In the genomic region with DNA sequence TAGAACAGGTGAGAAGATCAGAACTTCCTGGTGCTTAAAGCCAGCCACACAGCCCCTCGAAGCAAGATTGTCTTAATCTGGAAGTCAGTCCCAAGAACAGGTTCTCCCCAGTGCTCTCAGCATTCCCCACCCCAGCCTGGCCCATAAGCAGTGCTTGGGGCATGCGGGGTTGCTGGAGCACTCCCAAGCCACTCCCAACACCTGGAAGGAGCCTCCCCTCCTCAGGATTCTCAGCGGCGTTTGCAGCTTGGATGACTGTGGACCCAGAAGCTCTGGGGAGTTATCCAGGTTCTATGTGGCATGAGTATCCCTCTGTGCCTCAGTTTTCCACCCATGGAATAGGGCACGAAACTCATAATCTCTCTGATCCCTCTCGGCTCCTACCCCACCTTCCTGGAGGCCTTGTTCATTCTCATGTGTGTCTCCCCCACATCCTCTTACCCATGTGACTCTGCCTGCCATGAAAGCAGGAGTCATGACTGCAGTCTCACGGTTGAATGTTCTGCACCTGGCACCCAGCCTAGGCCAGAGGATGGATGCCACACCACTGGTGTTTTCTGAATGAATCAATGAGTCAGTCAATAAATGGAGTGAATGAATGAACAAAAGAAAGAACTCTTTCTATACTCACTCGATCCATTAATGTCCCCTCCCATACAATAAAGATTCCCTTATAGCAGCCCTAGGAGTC, we compare ENCODE assay signal across 14 cellular contexts. TPM values are rescaled to one million over a fixed set of nuclear protein-coding genes. Genes with fewer than 3 reads are reported as not detected.
A peak's percentile ranks its signal among the peaks of the same experiment; 100 is the strongest.
DNase-seq lines count a peak whose midpoint lies in the region; ATAC-seq, FAIRE-seq and TF ChIP-seq lines count a peak whose summit lies in the region.
"Had no signal": no experiment of that assay in that cellular context is flagged by ENCODE, and none has a peak within 500 bp of the region (broad histone marks: within the 10 kb centered on the region; RNA-seq: fewer than 3 reads in every experiment).

No MANE protein-coding gene starts in this region.

- no peak for TF ChIP-seq CTCF in HepG2 (CRISPR knock-in tag; IDR thresholded peaks at IDR 0.05)
- TF ChIP-seq CTCF in upper lobe of right lung (IDR thresholded peaks at IDR 0.05), result no peak

- WGBS in HepG2 (ENCODE audit: low lambda C conversion rate), result 80% methylated on average over 6 of the region's 8 CpGs

- intact Hi-C loops in HepG2 (cut with micrococcal nuclease; ENCODE audit: unreplicated experiment), result no loop called here
- intact Hi-C loops in upper lobe of right lung (cut with DNase I), result no loop called here

- H3K27ac ChIP-seq in caudate nucleus (ENCODE audit: low read depth, low read length), result peak overlapping the region; percentile 97
- H3K27ac ChIP-seq in HepG2 (ENCODE audit: extremely low read length, insufficient read depth, low read length), result no peak overlapping the region
- no peak overlapping the region for H3K27ac ChIP-seq in upper lobe of right lung
- H3K27ac ChIP-seq: 22Rv1 had no signal

- FAIRE-seq in HepG2 (lab: Jason Lieb, UNC), result no peak

- H3K4me1 ChIP-seq in HepG2 (ENCODE audit: insufficient read depth, low read length) (peaks cover 50% of the 10 kb centered on the region), upper lobe of right lung (peaks cover 45% of the 10 kb centered on the region)

- H3K4me2 ChIP-seq in HepG2 (ENCODE audit: low read depth, low read length), result peak overlapping the region; percentile 62; the same call in 1 of the 2 replicates

- TF ChIP-seq POLR2A in HepG2 (IDR thresholded peaks at IDR 0.05; ENCODE audit: insufficient read depth in 1 of 2, low read depth in 2 of 2, low read length in 2 of 2), result no peak

- H4K20me1 ChIP-seq in HepG2 (ENCODE audit: insufficient read depth, low read length), result no peaks in the 10 kb centered on the region

- in situ Hi-C loops in HepG2 (cut with HindIII; ENCODE audit: extremely low pct_ligation_motif_present, low pct_unique_long_range_greater_than_20kb), result loop anchor here (5.0 to 10.0 kb wide), 2 partner anchors 97 to 304 kb away; no protein-coding TSS in a partner anchor

- no peak for ATAC-seq in HepG2
- ATAC-seq in upper lobe of right lung, result no peak
- no peak for ATAC-seq in GM18907 (IDR thresholded peaks at IDR 0.05; ENCODE audit: unreplicated experiment)
- ATAC-seq in GM18909 (IDR thresholded peaks at IDR 0.05; ENCODE audit: poor library complexity, unreplicated experiment), result no peak
- ATAC-seq: left lung, T-helper 17 cell had no signal

- H3K9ac ChIP-seq in HepG2 (ENCODE audit: insufficient read depth, low read depth, low read length), result peak overlapping the region; percentile 44; the same call in 1 of the 2 replicates

- no peak overlapping the region; a peak in 1 of 6 replicates for H3K4me3 ChIP-seq in HepG2 (replicated peaks in 1 of 3; ENCODE audit: insufficient read depth in 1 of 3, low read depth in 2 of 3, low read length in 3 of 3)
- no peak overlapping the region for H3K4me3 ChIP-seq in upper lobe of right lung
- H3K4me3 ChIP-seq: left lung had no signal

- DNase-seq in NCI-H345 (lab: John Stamatoyannopoulos, UW) (peak; percentile 38), NCI-H345 treated with DMSO at 0.1 percent for 48 hours (lab: John Stamatoyannopoulos, UW; ENCODE audit: unreplicated experiment) (no peak), caudate nucleus (lab: John Stamatoyannopoulos, UW) (peak in 5 of 61 donors; percentile 7 to 63 (median 39)), HepG2 (ENCODE audit: low spot score) (no peak), upper lobe of right lung (peak; percentile 57), HUDEP-2 (lab: John Stamatoyannopoulos, UW; ENCODE audit: unreplicated experiment in 76 of 76) (no peak)
- DNase-seq: DMS53, NCI-H1092 treated with DMSO at 0.1 percent for 48 hours, T-helper 17 cell had no signal

- TF ChIP-seq EP300 in HepG2 (IDR thresholded peaks at IDR 0.05; ENCODE audit: low read depth in 2 of 2, low read length in 2 of 2) (no peak), HepG2 (CRISPR knock-in tag; IDR thresholded peaks at IDR 0.05; ENCODE audit: borderline replicate concordance) (no peak)

- BruUV-seq in HepG2 (replicated peaks; lab: Mats Ljungman, UMichigan), result no TSS peak

- CTCF ChIA-PET in HepG2 (lab: Yijun Ruan, JAX; ENCODE audit: low intra/inter-chr PET ratio, low total read pairs), result no interaction called here

- H3K36me3 ChIP-seq in HepG2 (replicated peaks in 1 of 2; ENCODE audit: control insufficient read depth in 1 of 2, insufficient read depth in 2 of 2, low read length in 2 of 2), result no peaks in the 10 kb centered on the region
- H3K36me3 ChIP-seq in upper lobe of right lung, result no peaks in the 10 kb centered on the region
- H3K36me3 ChIP-seq: left lung had no signal

- H2AFZ ChIP-seq in HepG2 (ENCODE audit: low read length), result no peak overlapping the region

- TF ChIP-seq RAD21 in HepG2 (CRISPR knock-in tag; IDR thresholded peaks at IDR 0.05), result no peak

- H3K9me3 ChIP-seq in HepG2 (ENCODE audit: low read length) (peaks cover 6% of the 10 kb centered on the region), upper lobe of right lung (no peaks in the 10 kb centered on the region)

- no peaks in the 10 kb centered on the region for H3K79me2 ChIP-seq in HepG2 (ENCODE audit: insufficient read depth, low read length)

- H3K27me3 ChIP-seq in HepG2 (ENCODE audit: control insufficient read depth in 1 of 2, insufficient read depth in 2 of 2, low read length in 2 of 2) (peaks cover 0 to 3% of the 10 kb centered on the region in 2 experiments; a peak in 1 of 5 replicates), upper lobe of right lung (no peaks in the 10 kb centered on the region)
- H3K27me3 ChIP-seq: left lung had no signal

- POLR2A ChIA-PET in HepG2 (lab: Yijun Ruan, JAX), result interaction anchor here (1.2 kb wide), 1 partner anchor 26 kb away, joined by 8 read pairs; no protein-coding TSS in a partner anchor

TF ChIP-seq in HepG2, 621 proteins besides CTCF, POLR2A, EP300 and RAD21 (continues in another document):
- TF ChIP-seq, protein P1, sequence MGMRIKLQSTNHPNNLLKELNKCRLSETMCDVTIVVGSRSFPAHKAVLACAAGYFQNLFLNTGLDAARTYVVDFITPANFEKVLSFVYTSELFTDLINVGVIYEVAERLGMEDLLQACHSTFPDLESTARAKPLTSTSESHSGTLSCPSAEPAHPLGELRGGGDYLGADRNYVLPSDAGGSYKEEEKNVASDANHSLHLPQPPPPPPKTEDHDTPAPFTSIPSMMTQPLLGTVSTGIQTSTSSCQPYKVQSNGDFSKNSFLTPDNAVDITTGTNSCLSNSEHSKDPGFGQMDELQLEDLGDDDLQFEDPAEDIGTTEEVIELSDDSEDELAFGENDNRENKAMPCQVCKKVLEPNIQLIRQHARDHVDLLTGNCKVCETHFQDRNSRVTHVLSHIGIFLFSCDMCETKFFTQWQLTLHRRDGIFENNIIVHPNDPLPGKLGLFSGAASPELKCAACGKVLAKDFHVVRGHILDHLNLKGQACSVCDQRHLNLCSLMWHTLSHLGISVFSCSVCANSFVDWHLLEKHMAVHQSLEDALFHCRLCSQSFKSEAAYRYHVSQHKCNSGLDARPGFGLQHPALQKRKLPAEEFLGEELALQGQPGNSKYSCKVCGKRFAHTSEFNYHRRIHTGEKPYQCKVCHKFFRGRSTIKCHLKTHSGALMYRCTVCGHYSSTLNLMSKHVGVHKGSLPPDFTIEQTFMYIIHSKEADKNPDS (CRISPR knock-in tag; IDR thresholded peaks at IDR 0.05), result no peak
- TF ChIP-seq CBFB (CRISPR knock-in tag; IDR thresholded peaks at IDR 0.05) (no peak), FOXK1 (CRISPR knock-in tag; IDR thresholded peaks at IDR 0.05; ENCODE audit: borderline replicate concordance, low read depth) (no peak), ZNF30 (CRISPR knock-in tag; IDR thresholded peaks at IDR 0.05) (no peak), ZIK1 (CRISPR knock-in tag; IDR thresholded peaks at IDR 0.05; ENCODE audit: borderline replicate concordance, low read depth) (no peak), TRIM24 (CRISPR knock-in tag; IDR thresholded peaks at IDR 0.05) (no peak), RORA (CRISPR knock-in tag; IDR thresholded peaks at IDR 0.05) (no peak), PAF1 (CRISPR knock-in tag; IDR thresholded peaks at IDR 0.05) (no peak)
- TF ChIP-seq, protein P2, sequence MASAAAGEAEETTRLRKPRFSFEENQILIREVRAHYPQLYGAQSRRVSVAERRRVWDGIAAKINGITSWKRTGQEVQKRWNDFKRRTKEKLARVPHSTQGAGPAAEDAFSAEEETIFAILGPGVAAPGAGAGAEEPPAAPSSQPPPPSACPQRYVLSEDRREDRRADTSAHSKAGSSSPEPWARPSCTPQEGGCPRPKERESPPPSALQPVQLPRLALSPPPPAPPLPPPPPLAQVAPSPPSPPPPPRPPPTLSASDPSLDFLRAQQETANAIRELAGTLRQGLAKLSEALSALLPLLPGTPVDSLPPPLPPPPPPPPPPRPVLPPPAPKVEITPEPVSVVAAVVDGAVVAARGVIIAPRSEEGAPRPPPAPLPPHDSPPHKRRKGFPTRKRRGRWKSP (CRISPR knock-in tag; IDR thresholded peaks at IDR 0.05), result no peak

RNA-seq across cellular contexts. Expression of a gene that starts 33.4 kb away (rescaled TPM):
- total RNA-seq in HepG2 (2016; rRNA removed; fragmentation: Illumina TruSeq; extraction: Trizol) (0.09 and 0.24 TPM in 2 replicates), upper lobe of right lung (5.4 TPM)
- total RNA-seq in HepG2 (2016; cell fraction: cytosol; rRNA removed; fragmentation: Illumina TruSeq; extraction: Trizol; ENCODE audit: low read depth), result 0.09 TPM in 1 of 2 replicates, not detected in the other
- total RNA-seq in HepG2 (2016; cell fraction: insoluble cytoplasmic fraction; rRNA removed; fragmentation: Illumina TruSeq; extraction: Trizol), result 0.06 and 0.33 TPM in 2 replicates
- total RNA-seq in HepG2 (2016; cell fraction: membrane; rRNA removed; fragmentation: Illumina TruSeq; extraction: Trizol), result 0.10 and 0.12 TPM in 2 replicates
- total RNA-seq in HepG2 (2016; cell fraction: nucleus; rRNA removed; fragmentation: Illumina TruSeq; extraction: Trizol), result not detected in 2 replicates
- polyA plus RNA-seq in HepG2 (2011; rRNA removed), result 0.04 TPM in 1 of 2 replicates, not detected in the other
- polyA plus RNA-seq in HepG2 (2011; cell fraction: cytosol; rRNA removed), result 0.08 and 0.17 TPM in 2 replicates
- 0.05 and 0.08 TPM in 2 replicates for polyA plus RNA-seq in HepG2 (2011; cell fraction: nucleus; rRNA removed)
- polyA plus RNA-seq in HepG2 (2012), result 0.08 TPM in 1 of 2 replicates, not detected in the other
- 0.07 and 0.10 TPM in 2 replicates for polyA plus RNA-seq in HepG2 (2016; cell fraction: cytosol; fragmentation: Illumina TruSeq; extraction: Trizol; ENCODE audit: low read depth)
- 0.27 and 0.40 TPM in 2 replicates for polyA plus RNA-seq in HepG2 (2016; cell fraction: insoluble cytoplasmic fraction; fragmentation: Illumina TruSeq; extraction: Trizol; ENCODE audit: low read depth)
- 0.12 and 0.22 TPM in 2 replicates for polyA plus RNA-seq in HepG2 (2016; cell fraction: membrane; fragmentation: Illumina TruSeq; extraction: Trizol; ENCODE audit: low read depth)
- polyA plus RNA-seq in HepG2 (2016; cell fraction: nucleus; fragmentation: Illumina TruSeq; extraction: Trizol; ENCODE audit: insufficient read depth, low read depth), result 0.25 and 0.30 TPM in 2 replicates
- polyA minus RNA-seq in HepG2 (2011; rRNA and poly(A)+ RNA removed; ENCODE audit: low replicate concordance), result 0.30 and 2.8 TPM in 2 replicates
- polyA minus RNA-seq in HepG2 (2011; cell fraction: cytosol; rRNA and poly(A)+ RNA removed), result 0.20 TPM in 1 of 2 replicates, not detected in the other
- not detected in 2 replicates for polyA minus RNA-seq in HepG2 (2011; cell fraction: nucleus; rRNA and poly(A)+ RNA removed)
- total RNA-seq: T-helper 17 cell had no signal
- polyA plus RNA-seq: fibroblast of lung had no signal

Comparison
In these comparisons a context has a peak if more than half of its experiments do, and no peak if none do; other contexts are left out.
1. DNase-seq: peak in NCI-H345 (single experiment) and upper lobe of right lung (single experiment); none in NCI-H345 treated with DMSO at 0.1 percent for 48 hours (single experiment), HepG2 (single experiment) and HUDEP-2 (0 of 76).